In genomic region chr1:15704526-15705183, GRCh38 we compare ENCODE assay signal across 13 cellular contexts. TPM values are rescaled to one million over a fixed set of nuclear protein-coding genes. Genes with fewer than 3 reads are reported as not detected.
A peak's percentile ranks its signal among the peaks of the same experiment; 100 is the strongest.
DNase-seq lines count a peak whose midpoint lies in the region; ATAC-seq, FAIRE-seq and TF ChIP-seq lines count a peak whose summit lies in the region.
"Had no signal": no experiment of that assay in that cellular context is flagged by ENCODE, and none has a peak within 500 bp of the region (broad histone marks: within the 10 kb centered on the region; RNA-seq: fewer than 3 reads in every experiment).

No MANE protein-coding gene starts in this region.

- TF ChIP-seq POLR2A in adrenal gland (IDR thresholded peaks at IDR 0.05): no peak

- H2AFZ ChIP-seq in osteoblast (ENCODE audit: low read length): no peak overlapping the region

- WGBS in adrenal gland, 4 donors: 70 to 87% (median 79%) methylated on average over 16 to 17 of the region's 17 CpGs
- WGBS in esophagus, 2 donors: 84 to 91% methylated on average over 17 of the region's 17 CpGs
- WGBS in small intestine, 3 donors: 90 to 97% (median 90%) methylated on average over 17 of the region's 17 CpGs

- H3K9me3 ChIP-seq in adrenal gland (replicated peaks in 1 of 3) (no peaks in the 10 kb centered on the region), esophagus (ENCODE audit: control insufficient read depth in 2 of 2, insufficient read depth in 1 of 2, low read depth in 1 of 2, low read length in 1 of 2) (no peaks in the 10 kb centered on the region), osteoblast (ENCODE audit: low read depth, low read length) (no peaks in the 10 kb centered on the region), tibial artery (no peaks in the 10 kb centered on the region), small intestine (ENCODE audit: control insufficient read depth, low read depth) (no peaks in the 10 kb centered on the region)
- H3K9me3 ChIP-seq: mucosa of descending colon had no signal

- H3K79me2 ChIP-seq in osteoblast (ENCODE audit: insufficient read depth, low read length): peaks cover 86% of the 10 kb centered on the region

- no peak for ATAC-seq in omental fat pad (ENCODE audit: low FRiP score)
- ATAC-seq: mucosa of descending colon had no signal

- peak overlapping the region; percentile 83 for H3K4me2 ChIP-seq in osteoblast (ENCODE audit: insufficient read depth, low read length)

- H3K4me3 ChIP-seq in adrenal gland (no peak overlapping the region), esophagus (ENCODE audit: low read depth in 1 of 2, low read length in 2 of 2) (no peak overlapping the region), osteoblast (ENCODE audit: insufficient read depth, low read length) (no peak overlapping the region), tibial artery (no peak overlapping the region), small intestine (ENCODE audit: low read depth in 1 of 2, low read length in 2 of 2) (no peak overlapping the region)
- H3K4me3 ChIP-seq: K562, mucosa of descending colon had no signal

- no peaks in the 10 kb centered on the region for H3K27me3 ChIP-seq in adrenal gland
- H3K27me3 ChIP-seq in esophagus (ENCODE audit: control insufficient read depth in 1 of 2, insufficient read depth in 2 of 2, low read length in 2 of 2): no peaks in the 10 kb centered on the region
- no peaks in the 10 kb centered on the region for H3K27me3 ChIP-seq in osteoblast (ENCODE audit: insufficient read depth, low read length)
- no peaks in the 10 kb centered on the region for H3K27me3 ChIP-seq in tibial artery
- H3K27me3 ChIP-seq in small intestine (ENCODE audit: control insufficient read depth in 2 of 2, insufficient read depth in 2 of 2, low read length in 2 of 2): no peaks in the 10 kb centered on the region

- H3K36me3 ChIP-seq in adrenal gland (replicated peaks in 1 of 2) (no peaks in the 10 kb centered on the region), esophagus (ENCODE audit: control insufficient read depth in 2 of 2, insufficient read depth in 2 of 2, low read length in 1 of 2) (peaks cover 0 to 2% of the 10 kb centered on the region in 2 donors), osteoblast (ENCODE audit: insufficient read depth, low read length) (peaks cover 12% of the 10 kb centered on the region), tibial artery (peaks cover 0 to 16% (median 0%) of the 10 kb centered on the region in 3 donors), small intestine (ENCODE audit: control insufficient read depth in 2 of 2, insufficient read depth in 2 of 2, low read length in 2 of 2) (no peaks in the 10 kb centered on the region)

- H3K4me1 ChIP-seq in adrenal gland (replicated peaks in 1 of 2): peaks cover 21 to 46% of the 10 kb centered on the region in 2 donors
- peaks cover 10% of the 10 kb centered on the region in 2 donors for H3K4me1 ChIP-seq in esophagus (ENCODE audit: control insufficient read depth in 2 of 2, insufficient read depth in 2 of 2, low read length in 1 of 2)
- H3K4me1 ChIP-seq in osteoblast (ENCODE audit: insufficient read depth, low read length): peaks cover 27% of the 10 kb centered on the region
- peaks cover 0 to 77% (median 37%) of the 10 kb centered on the region in 4 donors for H3K4me1 ChIP-seq in tibial artery
- peaks cover 0 to 2% of the 10 kb centered on the region in 2 donors for H3K4me1 ChIP-seq in small intestine (ENCODE audit: control insufficient read depth in 2 of 2, insufficient read depth in 1 of 2, low read depth in 1 of 2, low read length in 1 of 2)

- intact Hi-C loops in adrenal gland (cut with DNase I): no loop called here
- intact Hi-C loops in tibial artery (cut with DNase I; ENCODE audit: low total_unique reads): no loop called here

- FAIRE-seq in small intestine (lab: Jason Lieb, UNC): no peak
- FAIRE-seq: K562 had no signal

- peaks cover 15% of the 10 kb centered on the region for H4K20me1 ChIP-seq in osteoblast (ENCODE audit: insufficient read depth, low read length)

- TF ChIP-seq CTCF in adrenal gland (IDR thresholded peaks at IDR 0.05) (no peak), osteoblast (IDR thresholded peaks at IDR 0.05; ENCODE audit: extremely low read depth, low read depth, low read length) (no peak), tibial artery (IDR thresholded peaks at IDR 0.05) (no peak), omental fat pad (IDR thresholded peaks at IDR 0.05) (no peak)

- DNase-seq in adrenal gland (no peak), osteoblast (ENCODE audit: insufficient read length, low spot score, missing footprints) (peak; percentile 66), tibial artery (no peak), omental fat pad (ENCODE audit: low spot score) (no peak), small intestine (no peak), medulla oblongata (ENCODE audit: extremely low spot score) (no peak)
- DNase-seq: CD8-positive, alpha-beta memory T cell; effector CD4-positive, alpha-beta T cell; mucosa of descending colon; NCI-H187 had no signal

- H3K27ac ChIP-seq in adrenal gland (peak overlapping the region; percentile 68 to 95 (median 87)), esophagus (ENCODE audit: low read depth in 2 of 2, low read length in 1 of 2) (peak overlapping the region; percentile 11 to 80), osteoblast (ENCODE audit: low read depth, low read length) (peak overlapping the region; percentile 96), tibial artery (peak overlapping the region; percentile 82 to 91), small intestine (ENCODE audit: low read depth in 1 of 2, low read length in 1 of 2) (peak overlapping the region in 1 of 2 donors; percentile 17)

RNA-seq across cellular contexts. Expression of gene PLEKHM2, which starts 20.5 kb away (rescaled TPM):
- 10 to 100 TPM; 52.9 to 92.9 (median 71.2) TPM for total RNA-seq in adrenal gland
- 100 to 1,000 TPM in 1 of 3 donors, 10 to 100 TPM in 2; 42.8 to 103 (median 63.7) TPM for polyA plus RNA-seq in adrenal gland
- polyA plus RNA-seq in esophagus: 10 to 100 TPM; 34.5 to 40.7 TPM
- 123 and 132 TPM in 2 replicates for total RNA-seq in osteoblast
- 10 to 100 TPM; 34.4 to 81.1 (median 50.0) TPM for total RNA-seq in omental fat pad
- polyA plus RNA-seq in small intestine: 10 to 100 TPM; 18.6 to 29.0 (median 23.2) TPM

RNA-seq across cellular contexts. Expression of gene SLC25A34, which starts 31.4 kb away (rescaled TPM):
- total RNA-seq in adrenal gland (10 to 100 TPM in 2 of 8 donors, 1 to 10 TPM in 6; 2.2 to 12.3 (median 5.8) TPM), osteoblast (1.4 and 1.5 TPM in 2 replicates), omental fat pad (10 to 100 TPM in 1 of 4 donors, 1 to 10 TPM in 2, under 1 TPM in 1; 0.82 to 13.1 (median 2.0) TPM)
- polyA plus RNA-seq in adrenal gland (10 to 100 TPM in 1 of 3 donors, 1 to 10 TPM in 2; 4.7 to 11.1 (median 6.0) TPM), esophagus (1 to 10 TPM in 1 of 2 donors, under 1 TPM in 1; 0.46 to 2.7 TPM), small intestine (10 to 100 TPM; 10.4 to 51.2 (median 39.2) TPM)

RNA-seq across cellular contexts. Expression of gene TMEM82, which starts 37.6 kb away (rescaled TPM):
- total RNA-seq in adrenal gland: under 1 TPM in 1 of 8 donors, not detected in 7; 0.14 TPM
- not detected for polyA plus RNA-seq in adrenal gland
- polyA plus RNA-seq in esophagus: not detected
- total RNA-seq in osteoblast: not detected in 2 replicates
- not detected for total RNA-seq in omental fat pad
- polyA plus RNA-seq in small intestine: 10 to 100 TPM; 27.0 to 61.3 (median 45.9) TPM
- total RNA-seq: CD8-positive, alpha-beta memory T cell; K562; SK-MEL-5 had no signal
- polyA plus RNA-seq: CD8-positive, alpha-beta memory T cell; K562 had no signal

RNA-seq across cellular contexts. Expression of gene FBLIM1, which starts 53.9 kb away (rescaled TPM):
- total RNA-seq in adrenal gland (100 to 1,000 TPM in 1 of 8 donors, 10 to 100 TPM in 7; 29.0 to 103 (median 51.1) TPM), osteoblast (108 and 121 TPM in 2 replicates), omental fat pad (10 to 100 TPM; 10.4 to 34.0 (median 17.4) TPM)
- polyA plus RNA-seq in adrenal gland (10 to 100 TPM; 16.0 to 50.1 (median 40.5) TPM), esophagus (10 to 100 TPM; 17.7 to 20.5 TPM), small intestine (100 to 1,000 TPM in 2 of 3 donors, 10 to 100 TPM in 1; 76.2 to 371 (median 218) TPM)
- total RNA-seq: CD8-positive, alpha-beta memory T cell had no signal
- polyA plus RNA-seq: CD8-positive, alpha-beta memory T cell had no signal
